10 cellular contexts compared by ENCODE assay signal in the genomic region with DNA sequence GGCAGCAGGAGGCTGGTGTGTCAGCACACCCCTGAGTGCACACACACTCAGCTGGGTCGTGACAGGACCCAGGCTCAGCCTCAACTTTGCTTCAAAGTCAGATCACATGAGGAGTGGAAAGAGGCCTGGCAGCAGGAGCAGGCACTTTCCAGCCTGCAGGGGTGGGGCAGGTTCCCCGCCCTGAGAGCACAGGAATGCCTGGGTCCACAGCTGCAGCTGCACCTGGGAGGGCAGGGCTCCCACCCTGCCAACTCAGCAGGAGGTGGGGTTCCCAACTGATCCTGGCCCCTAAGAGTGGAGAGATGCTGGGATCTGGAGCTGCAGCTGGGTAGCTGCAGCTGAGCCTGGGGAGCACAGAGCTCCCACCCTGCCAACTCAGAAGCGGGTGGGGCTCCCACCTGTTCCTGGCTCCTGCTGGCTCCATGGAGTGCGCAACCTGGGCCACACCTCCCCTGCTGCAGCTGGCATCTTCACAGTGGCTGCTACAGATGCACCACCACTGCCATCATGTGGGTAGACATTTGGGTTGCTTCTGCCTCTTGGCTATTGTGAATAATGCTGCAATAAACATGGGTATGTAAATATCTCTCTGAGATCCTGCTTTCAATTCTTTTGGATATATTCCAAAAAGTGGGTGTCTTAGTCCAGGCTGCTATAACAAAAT.
DNase-seq lines count a peak whose midpoint lies in the region; ATAC-seq and TF ChIP-seq lines count a peak whose summit lies in the region.
"Had no signal": no experiment of that assay in that cellular context is flagged by ENCODE, and none has a peak within 500 bp of the region (broad histone marks: within the 10 kb centered on the region; RNA-seq: fewer than 3 reads in every experiment).

No MANE protein-coding gene starts in this region.

- no peak for TF ChIP-seq POLR2A in testis (IDR thresholded peaks at IDR 0.05)
- TF ChIP-seq POLR2A in spleen (IDR thresholded peaks at IDR 0.05): no peak

- H3K4me1 Mint-ChIP-seq in natural killer cell treated with Interleukin-12 subunit alpha and Interleukin-12 subunit beta and Interleukin-15 and Interleukin-18, amount 100 ng/mL, for 72 hours (ENCODE audit: low read depth in 2 of 2): no peaks in the 10 kb centered on the region

- no peak overlapping the region for H3K4me3 Mint-ChIP-seq in natural killer cell treated with Interleukin-12 subunit alpha and Interleukin-12 subunit beta and Interleukin-15 and Interleukin-18, amount 100 ng/mL, for 72 hours
- H3K4me3 Mint-ChIP-seq: CD4-positive, CD25-positive, alpha-beta regulatory T cell had no signal

- no peaks in the 10 kb centered on the region for H3K27me3 ChIP-seq in testis
- H3K27me3 ChIP-seq in spleen (replicated peaks in 1 of 7): no peaks in the 10 kb centered on the region

- H3K27ac Mint-ChIP-seq in natural killer cell treated with Interleukin-12 subunit alpha and Interleukin-12 subunit beta and Interleukin-15 and Interleukin-18, amount 100 ng/mL, for 72 hours: no peak overlapping the region
- H3K27ac Mint-ChIP-seq: CD4-positive, CD25-positive, alpha-beta regulatory T cell had no signal

- H3K4me3 ChIP-seq in testis: no peak overlapping the region
- H3K4me3 ChIP-seq in spleen: no peak overlapping the region

- no peaks in the 10 kb centered on the region for H3K27me3 Mint-ChIP-seq in natural killer cell treated with Interleukin-12 subunit alpha and Interleukin-12 subunit beta and Interleukin-15 and Interleukin-18, amount 100 ng/mL, for 72 hours
- H3K27me3 Mint-ChIP-seq: CD4-positive, CD25-positive, alpha-beta regulatory T cell had no signal

- intact Hi-C loops in posterior cingulate gyrus (cut with DNase I) (no loop called here), testis (cut with DNase I; ENCODE audit: low total_unique reads) (no loop called here), spleen (cut with DNase I; ENCODE audit: low total_unique reads) (no loop called here)

- no peaks in the 10 kb centered on the region for H3K36me3 Mint-ChIP-seq in natural killer cell treated with Interleukin-12 subunit alpha and Interleukin-12 subunit beta and Interleukin-15 and Interleukin-18, amount 100 ng/mL, for 72 hours
- H3K36me3 Mint-ChIP-seq: CD4-positive, CD25-positive, alpha-beta regulatory T cell had no signal

- H3K27ac ChIP-seq in testis (no peak overlapping the region), spleen (no peak overlapping the region)
- H3K27ac ChIP-seq: HL-60 had no signal

- peaks cover 20% of the 10 kb centered on the region for H3K9me3 Mint-ChIP-seq in natural killer cell treated with Interleukin-12 subunit alpha and Interleukin-12 subunit beta and Interleukin-15 and Interleukin-18, amount 100 ng/mL, for 72 hours

- H3K4me1 ChIP-seq in testis (no peaks in the 10 kb centered on the region), spleen (no peaks in the 10 kb centered on the region)

- ATAC-seq in natural killer cell treated with Interleukin-12 subunit alpha and Interleukin-12 subunit beta and Interleukin-15 and Interleukin-18, amount 100 ng/mL, for 72 hours: no peak

- H3K36me3 ChIP-seq in testis (ENCODE audit: low read depth, missing control alignments) (no peaks in the 10 kb centered on the region), spleen (no peaks in the 10 kb centered on the region)

- TF ChIP-seq CTCF in testis (IDR thresholded peaks at IDR 0.05): no peak
- no peak for TF ChIP-seq CTCF in spleen (IDR thresholded peaks at IDR 0.05 in 8 of 11, conservative IDR thresholded peaks at IDR 0.05 in 3 of 11)

- no peaks in the 10 kb centered on the region for H3K9me3 ChIP-seq in testis
- peaks cover 0 to 31% (median 21%) of the 10 kb centered on the region in 8 donors for H3K9me3 ChIP-seq in spleen

- DNase-seq in NCI-H2196 (lab: John Stamatoyannopoulos, UW; ENCODE audit: unreplicated experiment) (peak; percentile 12), NCI-H2196 treated with DMSO at 0.1 percent for 48 hours (lab: John Stamatoyannopoulos, UW; ENCODE audit: unreplicated experiment) (no peak), NCI-H2081 (lab: John Stamatoyannopoulos, UW) (peak; percentile 69 to 83), posterior cingulate gyrus (peak in 6 of 10 donors; percentile 11 to 79 (median 48)), testis (no peak), spleen (no peak)
- DNase-seq in activated effector memory CD4-positive, alpha-beta T cell treated with Interleukin-2 at 50 U/mL for 16 hours: peak; percentile 20
- DNase-seq in natural killer cell treated with Interleukin-12 subunit alpha and Interleukin-12 subunit beta and Interleukin-15 and Interleukin-18, amount 100 ng/mL, for 72 hours (ENCODE audit: low spot score): no peak

- 92% methylated on average over 4 of the region's 4 CpGs for whole genome bisulfite sequencing in testis, 2 donors
- WGBS in spleen, 5 donors: 72 to 100% (median 86%) methylated on average over 2 to 4 of the region's 4 CpGs

Comparison
In these comparisons a context has a peak if more than half of its experiments do, and no peak if none do; other contexts are left out.
1. DNase-seq: peak in NCI-H2196 (single experiment), NCI-H2081 (2 of 2), activated effector memory CD4-positive, alpha-beta T cell treated with Interleukin-2 at 50 U/mL for 16 hours (single experiment) and posterior cingulate gyrus (6 of 10); none in NCI-H2196 treated with DMSO at 0.1 percent for 48 hours (single experiment), testis (single experiment), spleen (single experiment) and natural killer cell treated with Interleukin-12 subunit alpha and Interleukin-12 subunit beta and Interleukin-15 and Interleukin-18, amount 100 ng/mL, for 72 hours (single experiment).